27 cellular contexts compared by ENCODE assay signal in the genomic region with DNA sequence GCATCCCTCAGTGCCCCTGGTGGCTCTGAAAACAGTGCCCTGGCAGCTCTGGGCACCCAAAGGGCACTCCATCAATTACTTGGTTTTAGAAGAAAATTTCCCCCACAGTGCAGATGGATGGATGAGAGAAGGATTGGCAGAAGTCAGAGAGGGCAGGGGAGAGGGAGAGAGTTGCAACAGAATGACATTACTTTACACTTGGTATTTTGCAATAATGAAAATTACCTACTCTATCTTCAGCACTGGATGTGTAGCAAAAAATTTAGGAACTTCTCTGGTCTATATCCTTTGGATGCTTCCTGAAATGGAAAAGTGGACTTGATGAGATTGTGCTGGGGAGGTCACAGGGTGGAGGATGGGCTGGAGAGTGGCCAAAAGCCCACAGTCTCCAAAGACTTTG.
DNase-seq lines count a peak whose midpoint lies in the region; ATAC-seq and TF ChIP-seq lines count a peak whose summit lies in the region.
"Had no signal": no experiment of that assay in that cellular context is flagged by ENCODE, and none has a peak within 500 bp of the region (broad histone marks: within the 10 kb centered on the region; RNA-seq: fewer than 3 reads in every experiment).

No MANE protein-coding gene starts in this region.

- H4K20me1 ChIP-seq in BLaER1 treated with 17β-estradiol and CSF1 and Interleukin-3, amounts not matched to agents 10 nM and 100 nM = peaks cover 0 to 90% (median 73%) of the 10 kb centered on the region in 11 experiments; a peak in 19 of 22 replicates

- no peak overlapping the region for H3K4me3 ChIP-seq in BLaER1 treated with 17β-estradiol and CSF1 and Interleukin-3, amounts not matched to agents 10 nM and 100 nM
- no peak overlapping the region for H3K4me3 ChIP-seq in HL-60 (replicated peaks; ENCODE audit: insufficient read depth, low read length)
- H3K4me3 ChIP-seq: gastrocnemius medialis, PC-9, prostate gland, SJSA1, tibial artery had no signal

- H3K36me3 Mint-ChIP-seq in natural killer cell treated with Interleukin-12 subunit alpha and Interleukin-12 subunit beta and Interleukin-15 and Interleukin-18, amount 100 ng/mL, for 72 hours = peaks cover 33% of the 10 kb centered on the region

- peak overlapping the region; percentile 60 for H3K4me3 Mint-ChIP-seq in natural killer cell treated with Interleukin-12 subunit alpha and Interleukin-12 subunit beta and Interleukin-15 and Interleukin-18, amount 100 ng/mL, for 72 hours
- H3K4me3 Mint-ChIP-seq: activated CD4-positive, alpha-beta memory T cell treated with anti-CD3 and anti-CD28 coated beads, Interleukin-2, amount 10 ng/mL, durations not matched to agents 7 days and 5 days; naive B cell; stimulated activated naive CD8-positive, alpha-beta T cell treated with anti-CD3 and anti-CD28 coated beads, Interleukin-15, Interleukin-2, amounts not matched to agents 100 ng/mL and 50 ng/mL, for 24 hours had no signal

- no peaks in the 10 kb centered on the region for H3K27me3 Mint-ChIP-seq in natural killer cell treated with Interleukin-12 subunit alpha and Interleukin-12 subunit beta and Interleukin-15 and Interleukin-18, amount 100 ng/mL, for 72 hours
- H3K27me3 Mint-ChIP-seq: activated CD4-positive, alpha-beta memory T cell treated with anti-CD3 and anti-CD28 coated beads, Interleukin-2, amount 10 ng/mL, durations not matched to agents 7 days and 5 days; naive B cell; stimulated activated naive CD8-positive, alpha-beta T cell treated with anti-CD3 and anti-CD28 coated beads, Interleukin-15, Interleukin-2, amounts not matched to agents 100 ng/mL and 50 ng/mL, for 24 hours had no signal

- H3K9ac ChIP-seq in BLaER1 treated with 17β-estradiol and CSF1 and Interleukin-3, amounts not matched to agents 10 nM and 100 nM = peak overlapping the region in 1 of 11 experiments; percentile 22; a peak in 2 of 22 replicates

- no peak for TF ChIP-seq CTCF in HL-60 (IDR thresholded peaks at IDR 0.05; ENCODE audit: insufficient read depth, low read length)

- H3K27ac ChIP-seq in BLaER1 treated with 17β-estradiol and CSF1 and Interleukin-3, amounts not matched to agents 10 nM and 100 nM = peak overlapping the region in 7 of 11 experiments; percentile 16 to 62 (median 44); a peak in 11 of 22 replicates
- H3K27ac ChIP-seq in HL-60 (replicated peaks) = peak overlapping the region; percentile 58
- H3K27ac ChIP-seq: gastrocnemius medialis, prostate gland, SJSA1, tibial artery had no signal

- intact Hi-C loops in cardiac septum (cut with DNase I) = no loop called here

- H3K4me1 ChIP-seq in BLaER1 treated with 17β-estradiol and CSF1 and Interleukin-3, amounts not matched to agents 10 nM and 100 nM = peaks cover 41 to 86% (median 57%) of the 10 kb centered on the region in 10 experiments
- H3K4me1 ChIP-seq: gastrocnemius medialis, prostate gland, SJSA1, tibial artery had no signal

- in situ Hi-C loops in KBM-7 (cut with MboI; ENCODE audit: low pct_unique_long_range_greater_than_20kb, low sequenced_read_pairs) = no loop called here

- peak overlapping the region; percentile 13 to 77 (median 52); a peak in 20 of 22 replicates for H3K4me2 ChIP-seq in BLaER1 treated with 17β-estradiol and CSF1 and Interleukin-3, amounts not matched to agents 10 nM and 100 nM
- H3K4me2 ChIP-seq: PC-9 had no signal

- peak; percentile 22 to 79 for ATAC-seq in natural killer cell treated with Interleukin-12 subunit alpha and Interleukin-12 subunit beta and Interleukin-15 and Interleukin-18, amount 100 ng/mL, for 72 hours
- ATAC-seq: gastrocnemius medialis had no signal

- peaks cover 70 to 74% of the 10 kb centered on the region in 2 donors for H3K4me1 Mint-ChIP-seq in natural killer cell treated with Interleukin-12 subunit alpha and Interleukin-12 subunit beta and Interleukin-15 and Interleukin-18, amount 100 ng/mL, for 72 hours (ENCODE audit: low read depth in 2 of 2)

- DNase-seq in HL-60 (ENCODE audit: low read depth in 1 of 2, low spot score in 1 of 2) = peak in 1 of 2 experiments; percentile 29
- peak; percentile 17 for DNase-seq in amniotic epithelial cell (ENCODE audit: low read depth)
- no peak for DNase-seq in natural killer cell treated with Interleukin-12 subunit alpha and Interleukin-12 subunit beta and Interleukin-15 and Interleukin-18, amount 100 ng/mL, for 72 hours (ENCODE audit: low spot score)
- DNase-seq in cerebellum (ENCODE audit: low spot score) = no peak
- DNase-seq in KBM-7 = no peak
- no peak for DNase-seq in pons (ENCODE audit: low spot score)
- no peak for DNase-seq in cardiac septum (ENCODE audit: low spot score)
- DNase-seq: activated CD4-positive, alpha-beta memory T cell treated with anti-CD3 and anti-CD28 coated beads, Interleukin-2, amount 10 ng/mL, durations not matched to agents 7 days and 5 days; activated CD4-positive, CD25-positive, alpha-beta regulatory T cell; activated naive CD4-positive, alpha-beta T cell treated with Interleukin-2 at 50 U/mL for 16 hours; activated T-cell treated with anti-CD3 and anti-CD28 coated beads, Interleukin-2, amount 50 U/mL, for 1 hour; anterior cingulate cortex; DMS 273 treated with DMSO at 0.1 percent for 48 hours; effector CD4-positive, alpha-beta T cell; gastrocnemius medialis; GOT3; mesenchymal stem cell; MM.1S; naive B cell; NCI-H187; NCI-H774; PC-9; tibial artery had no signal

- H3K27ac Mint-ChIP-seq in natural killer cell treated with Interleukin-12 subunit alpha and Interleukin-12 subunit beta and Interleukin-15 and Interleukin-18, amount 100 ng/mL, for 72 hours = peak overlapping the region; percentile 66 to 91
- H3K27ac Mint-ChIP-seq: activated CD4-positive, alpha-beta memory T cell treated with anti-CD3 and anti-CD28 coated beads, Interleukin-2, amount 10 ng/mL, durations not matched to agents 7 days and 5 days; stimulated activated naive CD8-positive, alpha-beta T cell treated with anti-CD3 and anti-CD28 coated beads, Interleukin-15, Interleukin-2, amounts not matched to agents 100 ng/mL and 50 ng/mL, for 24 hours had no signal

- peaks cover 0 to 16% (median 13%) of the 10 kb centered on the region in 11 experiments; a peak in 12 of 22 replicates for H3K9me3 ChIP-seq in BLaER1 treated with 17β-estradiol and CSF1 and Interleukin-3, amounts not matched to agents 10 nM and 100 nM (replicated peaks in 1 of 11)
- H3K9me3 ChIP-seq: gastrocnemius medialis, prostate gland, SJSA1, tibial artery had no signal

- no peaks in the 10 kb centered on the region for H3K9me3 Mint-ChIP-seq in natural killer cell treated with Interleukin-12 subunit alpha and Interleukin-12 subunit beta and Interleukin-15 and Interleukin-18, amount 100 ng/mL, for 72 hours
- H3K9me3 Mint-ChIP-seq: activated CD4-positive, alpha-beta memory T cell treated with anti-CD3 and anti-CD28 coated beads, Interleukin-2, amount 10 ng/mL, durations not matched to agents 7 days and 5 days; naive B cell; stimulated activated naive CD8-positive, alpha-beta T cell treated with anti-CD3 and anti-CD28 coated beads, Interleukin-15, Interleukin-2, amounts not matched to agents 100 ng/mL and 50 ng/mL, for 24 hours had no signal

- peaks cover 6 to 86% (median 50%) of the 10 kb centered on the region in 11 experiments; a peak in 21 of 22 replicates for H3K36me3 ChIP-seq in BLaER1 treated with 17β-estradiol and CSF1 and Interleukin-3, amounts not matched to agents 10 nM and 100 nM
- H3K36me3 ChIP-seq: gastrocnemius medialis, prostate gland, SJSA1, tibial artery had no signal

- H3K27me3 ChIP-seq in BLaER1 treated with 17β-estradiol and CSF1 and Interleukin-3, amounts not matched to agents 10 nM and 100 nM = no peaks in the 10 kb centered on the region
- H3K27me3 ChIP-seq in HL-60 (ENCODE audit: insufficient read depth, poor library complexity, severe bottlenecking) = no peaks in the 10 kb centered on the region
- H3K27me3 ChIP-seq: gastrocnemius medialis, SJSA1, tibial artery had no signal
